Comparison of ENCODE assay signal across 8 cellular contexts in the genomic region with DNA sequence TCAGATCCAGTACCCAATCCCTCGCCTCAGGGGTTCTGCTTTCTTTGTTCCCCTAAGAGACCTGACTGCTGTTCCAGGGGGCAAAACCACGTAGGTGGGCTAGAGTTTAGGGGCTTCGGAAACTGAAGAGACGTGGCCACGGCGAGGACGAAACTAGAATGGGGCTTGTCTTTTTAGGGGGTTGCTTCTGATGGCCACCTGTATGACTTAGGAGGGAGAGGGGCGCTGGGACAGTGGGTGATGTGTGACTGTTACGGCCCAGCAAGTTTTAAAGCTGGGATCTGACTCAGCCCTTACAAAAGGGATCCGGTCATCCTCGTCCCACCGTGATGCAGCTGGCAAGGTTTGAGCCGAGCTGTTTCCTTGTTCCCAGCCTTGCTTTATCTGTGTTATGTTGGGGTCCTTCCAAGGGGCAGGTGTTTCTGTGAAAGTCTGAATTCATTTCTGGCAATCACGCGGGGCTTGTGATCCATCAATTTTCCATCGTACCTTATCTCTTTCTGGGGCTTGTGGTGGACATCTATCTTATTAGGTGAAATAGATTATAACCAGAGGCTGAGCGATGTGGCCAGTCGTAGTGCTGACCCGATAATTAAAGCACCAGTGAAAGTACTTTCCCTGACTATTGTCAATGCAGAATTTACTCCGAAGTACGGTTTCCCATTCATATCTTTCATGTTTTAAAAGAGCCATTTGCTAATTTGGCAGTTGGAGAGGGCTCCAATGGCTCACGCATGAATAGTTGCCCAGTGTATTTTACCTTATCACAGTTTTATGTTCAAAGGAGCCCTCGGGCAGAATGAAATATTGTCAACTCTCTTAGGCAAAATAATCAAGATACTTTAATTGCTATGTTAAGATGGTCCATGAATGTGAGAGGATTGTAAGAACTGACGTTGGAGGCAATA. TPM values are rescaled to one million over a fixed set of nuclear protein-coding genes. Genes with fewer than 3 reads are reported as not detected.
A peak's percentile ranks its signal among the peaks of the same experiment; 100 is the strongest.
DNase-seq lines count a peak whose midpoint lies in the region; ATAC-seq and TF ChIP-seq lines count a peak whose summit lies in the region.

No MANE protein-coding gene starts in this region.

- intact Hi-C loops in HCT116 (cut with micrococcal nuclease) = loop anchor here (10.0 kb wide), 2 partner anchors 102 to 498 kb away; no protein-coding TSS in a partner anchor

- TF ChIP-seq RAD21 in HCT116 (IDR thresholded peaks at IDR 0.05; ENCODE audit: low read depth) = 0 out of 2 replicates have a peak, but pooled peaks have one; percentile 2

- H3K27me3 ChIP-seq in HCT116 (ENCODE audit: insufficient read depth, low read length) = no peaks in the 10 kb centered on the region

- TSS peak; percentile 37 for BruUV-seq in HCT116 (replicated peaks; lab: Mats Ljungman, UMichigan)

- no peak for DNase-seq in HCT116 (ENCODE audit: low read depth, low spot score)
- DNase-seq in SK-N-DZ (ENCODE audit: low spot score) = peak; percentile 6
- peak in 1 of 2 donors; percentile 70 for DNase-seq in foreskin fibroblast
- DNase-seq in occipital lobe (lab: John Stamatoyannopoulos, UW) = peak; percentile 15
- DNase-seq in OCI-M2 (lab: John Stamatoyannopoulos, UW; ENCODE audit: unreplicated experiment) = no peak
- DNase-seq in stimulated activated CD4-positive, alpha-beta T cell treated with anti-CD3 and anti-CD28 coated beads, Interleukin-2, amount 100 ng/mL, for 24 hours = no peak
- DNase-seq in stimulated activated CD4-positive, alpha-beta T cell treated with anti-CD3 and anti-CD28 coated beads, Interleukin-15, amount 100 ng/mL, for 24 hours = no peak

- CTCF ChIA-PET in HCT116 (lab: Charles Lee) = interaction anchor here (1.2 to 1.5 kb wide), 2 partner anchors 13 to 81 kb away, joined by 4 to 6 read pairs; no protein-coding TSS in a partner anchor

- peaks cover 69% of the 10 kb centered on the region for H3K79me2 ChIP-seq in HCT116 (ENCODE audit: insufficient read depth, low read length)

- POLR2A ChIA-PET in HCT116 (lab: Charles Lee) = interaction anchor here (0.8 to 3.5 kb wide), 6 partner anchors 13 to 131 kb away, joined by 3 to 11 read pairs (median 3); no protein-coding TSS in a partner anchor

- H3K4me2 ChIP-seq in HCT116 (ENCODE audit: low read length) = peak overlapping the region; percentile 87

- peaks cover 4 to 14% of the 10 kb centered on the region in 2 experiments; a peak in 1 of 4 replicates for H3K36me3 ChIP-seq in HCT116 (ENCODE audit: control insufficient read depth in 1 of 2, insufficient read depth in 2 of 2, low read length in 2 of 2)

- H3K9me3 ChIP-seq in HCT116 (ENCODE audit: control insufficient read depth in 1 of 2, insufficient read depth in 1 of 2, low read depth in 1 of 2, low read length in 2 of 2) = peaks cover 0 to 6% of the 10 kb centered on the region in 2 experiments; a peak in 1 of 4 replicates

- no peaks in the 10 kb centered on the region for H4K20me1 ChIP-seq in HCT116 (ENCODE audit: insufficient read depth)

- RAD21 ChIA-PET in HCT116 (lab: Charles Lee; ENCODE audit: low non-redundant PET in 1 of 2, low total read pairs in 2 of 2, uncharacterized antibody in 2 of 2, unreplicated experiment in 2 of 2) = interaction anchor here in 1 of 2 experiments (1.2 kb wide), 1 partner anchor 39 kb away, joined by 3 read pairs; no protein-coding TSS in a partner anchor

- H3K4me3 ChIP-seq in HCT116 (replicated peaks in 1 of 2; ENCODE audit: low read depth in 1 of 2, low read length in 2 of 2) (peak overlapping the region; percentile 86 to 90), foreskin fibroblast (ENCODE audit: low read depth in 1 of 2, low read length in 2 of 2) (peak overlapping the region; percentile 82 to 95)

- peak overlapping the region; percentile 90 for H3K27ac ChIP-seq in HCT116 (ENCODE audit: low read depth, low read length)

- TF ChIP-seq CTCF in HCT116 (IDR thresholded peaks at IDR 0.05 in 2 of 3, conservative IDR thresholded peaks at IDR 0.05 in 1 of 3; ENCODE audit: borderline replicate concordance in 1 of 3, insufficient read depth in 1 of 3, low read depth in 2 of 3, low read length in 2 of 3) (no peak), foreskin fibroblast (IDR thresholded peaks at IDR 0.05; ENCODE audit: low read depth, low read length) (no peak)

- H2AFZ ChIP-seq in HCT116 (ENCODE audit: low read depth, low read length, poor library complexity, severe bottlenecking) = no peak overlapping the region

- H3K4me1 ChIP-seq in HCT116 (ENCODE audit: control insufficient read depth in 1 of 2, insufficient read depth in 2 of 2, low read length in 2 of 2) = peaks cover 51 to 66% of the 10 kb centered on the region in 2 experiments

- H3K9me2 ChIP-seq in HCT116 (ENCODE audit: insufficient read depth) = no peaks in the 10 kb centered on the region

- ATAC-seq in HCT116 (peak; percentile 9; the same call in 1 of the 2 replicates), GM21423 (IDR thresholded peaks at IDR 0.05; ENCODE audit: unreplicated experiment) (no peak)

- H3K9ac ChIP-seq in HCT116 (ENCODE audit: low read length) = peak overlapping the region; percentile 94

- TF ChIP-seq POLR2A in HCT116 (IDR thresholded peaks at IDR 0.05; ENCODE audit: borderline replicate concordance, extremely low read depth, insufficient read depth, insufficient read length) = no peak

TF ChIP-seq in HCT116, 20 proteins besides CTCF, POLR2A, EP300 and RAD21:
- TF ChIP-seq CBX3 (IDR thresholded peaks at IDR 0.05; ENCODE audit: low read depth) (no peak), SP1 (IDR thresholded peaks at IDR 0.05; ENCODE audit: low read depth) (0 out of 2 replicates have a peak, but pooled peaks have one; percentile 7), EZH2 (IDR thresholded peaks at IDR 0.05) (no peak), SIN3A (IDR thresholded peaks at IDR 0.05; ENCODE audit: low read depth) (peak; percentile 12; the same call in 1 of the 2 replicates)
- TF ChIP-seq, protein P1, sequence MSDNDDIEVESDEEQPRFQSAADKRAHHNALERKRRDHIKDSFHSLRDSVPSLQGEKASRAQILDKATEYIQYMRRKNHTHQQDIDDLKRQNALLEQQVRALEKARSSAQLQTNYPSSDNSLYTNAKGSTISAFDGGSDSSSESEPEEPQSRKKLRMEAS (IDR thresholded peaks at IDR 0.05) = no peak

RNA-seq across cellular contexts. Expression of a gene that starts 0.9 kb away (rescaled TPM):
- total RNA-seq in HCT116 (2021; ENCODE audit: unreplicated experiment) = 200 TPM
- polyA plus RNA-seq in HCT116 (2012) = 71.3 and 91.7 TPM in 2 replicates
- 9.6 and 13.3 TPM in 2 replicates for polyA plus RNA-seq in SK-N-DZ (2014; cell fraction: cytosol; rRNA removed)
- polyA plus RNA-seq in SK-N-DZ (2014; cell fraction: nucleus; rRNA removed) = 7.0 and 8.2 TPM in 2 replicates
- total RNA-seq in occipital lobe = 65.5 TPM

Comparison
In these comparisons a context has a peak if more than half of its experiments do, and no peak if none do; other contexts are left out.
1. DNase-seq: peak in SK-N-DZ (single experiment) and occipital lobe (single experiment); none in HCT116 (single experiment), OCI-M2 (single experiment), stimulated activated CD4-positive, alpha-beta T cell treated with anti-CD3 and anti-CD28 coated beads, Interleukin-2, amount 100 ng/mL, for 24 hours (0 of 2) and stimulated activated CD4-positive, alpha-beta T cell treated with anti-CD3 and anti-CD28 coated beads, Interleukin-15, amount 100 ng/mL, for 24 hours (single experiment).